Comparison of ENCODE assay signal across 21 cellular contexts in genomic region chr16:1005286-1005685, GRCh38. TPM values are rescaled to one million over a fixed set of nuclear protein-coding genes. Genes with fewer than 3 reads are reported as not detected.
DNase-seq lines count a peak whose midpoint lies in the region; ATAC-seq and TF ChIP-seq lines count a peak whose summit lies in the region.
"Had no signal": no experiment of that assay in that cellular context is flagged by ENCODE, and none has a peak within 500 bp of the region (broad histone marks: within the 10 kb centered on the region; RNA-seq: fewer than 3 reads in every experiment).

No MANE protein-coding gene starts in this region.

- no peak overlapping the region for H3K4me2 ChIP-seq in GM23338

- no peak for TF ChIP-seq CTCF in GM23338 (conservative IDR thresholded peaks at IDR 0.05; ENCODE audit: low read depth in 2 of 2)

- no peak for DNase-seq in activated naive CD4-positive, alpha-beta T cell treated with anti-CD3 and anti-CD28 coated beads, Interleukin-2, amount 10 ng/mL, durations not matched to agents 7 days and 5 days
- DNase-seq in activated naive CD4-positive, alpha-beta T cell (lab: John Stamatoyannopoulos, UW), result no peak
- no peak for DNase-seq in CD4-positive, alpha-beta memory T cell
- DNase-seq in GM23338 (ENCODE audit: low spot score), result no peak
- DNase-seq in naive thymus-derived CD8-positive, alpha-beta T cell, result no peak
- no peak for DNase-seq in stimulated activated naive CD4-positive, alpha-beta T cell (lab: John Stamatoyannopoulos, UW)
- DNase-seq in retina, result no peak
- DNase-seq: C1 segment of cervical spinal cord, Calu3, DMS79 treated with DMSO at 0.1 percent for 48 hours, GF-D8, H7, NCI-H1048, NCI-H1417, NCI-H1694, NCI-H2029 treated with DMSO at 0.1 percent for 48 hours, NCI-H2227 treated with DMSO at 0.1 percent for 48 hours, NCI-H526 treated with DMSO at 0.1 percent for 48 hours, Right ventricle myocardium superior, RPMI8226 had no signal

- CTCF ChIA-PET in activated naive CD4-positive, alpha-beta T cell treated with anti-CD3 and anti-CD28 coated beads, Interleukin-2, amount 10 ng/mL, durations not matched to agents 7 days and 5 days (lab: Charles Lee), result no interaction called here
- CTCF ChIA-PET in CD4-positive, alpha-beta memory T cell (lab: Charles Lee; ENCODE audit: partially characterized antibody), result interaction anchor here (2.1 kb wide), 1 partner anchor 51 kb away, joined by 7 read pairs; no protein-coding TSS in a partner anchor

- H3K4me3 Mint-ChIP-seq in activated naive CD4-positive, alpha-beta T cell treated with anti-CD3 and anti-CD28 coated beads, Interleukin-2, amount 10 ng/mL, durations not matched to agents 7 days and 5 days, result no peak overlapping the region
- peak overlapping the region in 5 of 8 donors; percentile 17 to 52 (median 33) for H3K4me3 Mint-ChIP-seq in CD4-positive, alpha-beta memory T cell
- no peak overlapping the region for H3K4me3 Mint-ChIP-seq in GM23338
- peak overlapping the region in 8 of 10 donors; percentile 4 to 52 (median 30) for H3K4me3 Mint-ChIP-seq in naive thymus-derived CD8-positive, alpha-beta T cell

- no peaks in the 10 kb centered on the region for H4K20me1 ChIP-seq in GM23338 (replicated peaks; ENCODE audit: insufficient read depth)

- no peak overlapping the region for H3K27ac ChIP-seq in CD4-positive, alpha-beta memory T cell (ENCODE audit: low read depth, low read length)
- H3K27ac ChIP-seq in GM23338 (ENCODE audit: low read depth), result no peak overlapping the region
- H3K27ac ChIP-seq: SJSA1 had no signal

- peaks cover 92% of the 10 kb centered on the region for H3K27me3 Mint-ChIP-seq in activated naive CD4-positive, alpha-beta T cell treated with anti-CD3 and anti-CD28 coated beads, Interleukin-2, amount 10 ng/mL, durations not matched to agents 7 days and 5 days
- peaks cover 0 to 2% of the 10 kb centered on the region in 2 donors for H3K27me3 Mint-ChIP-seq in CD4-positive, alpha-beta memory T cell
- peaks cover 2% of the 10 kb centered on the region for H3K27me3 Mint-ChIP-seq in GM23338 (ENCODE audit: insufficient read depth, low read depth, poor library complexity)
- H3K27me3 Mint-ChIP-seq in naive thymus-derived CD8-positive, alpha-beta T cell, result peaks cover 0 to 4% (median 0%) of the 10 kb centered on the region in 5 donors

- intact Hi-C loops in CD4-positive, alpha-beta memory T cell (cut with micrococcal nuclease), result no loop called here

- H3K9me3 Mint-ChIP-seq in activated naive CD4-positive, alpha-beta T cell treated with anti-CD3 and anti-CD28 coated beads, Interleukin-2, amount 10 ng/mL, durations not matched to agents 7 days and 5 days, result no peaks in the 10 kb centered on the region
- H3K9me3 Mint-ChIP-seq in CD4-positive, alpha-beta memory T cell, result peaks cover 0 to 1% (median 0%) of the 10 kb centered on the region in 8 donors
- H3K9me3 Mint-ChIP-seq in GM23338, result peaks cover 3% of the 10 kb centered on the region; the same call in 2 of the 3 replicates
- H3K9me3 Mint-ChIP-seq in naive thymus-derived CD8-positive, alpha-beta T cell, result no peaks in the 10 kb centered on the region

- no peak for ATAC-seq in GM23338
- no peak for ATAC-seq in naive thymus-derived CD8-positive, alpha-beta T cell

- peak overlapping the region; percentile 18; the same call in 1 of the 2 replicates for H2AFZ ChIP-seq in GM23338

- peaks cover 24% of the 10 kb centered on the region for H3K4me1 Mint-ChIP-seq in activated naive CD4-positive, alpha-beta T cell treated with anti-CD3 and anti-CD28 coated beads, Interleukin-2, amount 10 ng/mL, durations not matched to agents 7 days and 5 days
- peaks cover 9 to 40% (median 28%) of the 10 kb centered on the region in 4 donors for H3K4me1 Mint-ChIP-seq in CD4-positive, alpha-beta memory T cell
- H3K4me1 Mint-ChIP-seq in GM23338, result no peaks in the 10 kb centered on the region
- H3K4me1 Mint-ChIP-seq in naive thymus-derived CD8-positive, alpha-beta T cell, result peaks cover 22 to 54% (median 39%) of the 10 kb centered on the region in 4 donors

- no peak overlapping the region for H3K4me3 ChIP-seq in CD4-positive, alpha-beta memory T cell (ENCODE audit: low read length in 2 of 2)
- no peak overlapping the region for H3K4me3 ChIP-seq in GM23338
- H3K4me3 ChIP-seq: SJSA1 had no signal

- no peaks in the 10 kb centered on the region for H3K36me3 ChIP-seq in CD4-positive, alpha-beta memory T cell (ENCODE audit: insufficient read depth, low read length)
- no peaks in the 10 kb centered on the region for H3K36me3 ChIP-seq in GM23338 (ENCODE audit: insufficient read depth)
- H3K36me3 ChIP-seq: SJSA1 had no signal

- peaks cover 31% of the 10 kb centered on the region for H3K4me1 ChIP-seq in CD4-positive, alpha-beta memory T cell (ENCODE audit: insufficient read depth, low read length)
- H3K4me1 ChIP-seq in GM23338 (ENCODE audit: insufficient read depth), result no peaks in the 10 kb centered on the region

- peak overlapping the region; percentile 28 for H3K27ac Mint-ChIP-seq in activated naive CD4-positive, alpha-beta T cell treated with anti-CD3 and anti-CD28 coated beads, Interleukin-2, amount 10 ng/mL, durations not matched to agents 7 days and 5 days
- H3K27ac Mint-ChIP-seq in CD4-positive, alpha-beta memory T cell, result peak overlapping the region in 5 of 7 donors; percentile 13 to 63 (median 53)
- H3K27ac Mint-ChIP-seq in GM23338, result no peak overlapping the region
- peak overlapping the region in 7 of 10 donors; percentile 4 to 72 (median 56) for H3K27ac Mint-ChIP-seq in naive thymus-derived CD8-positive, alpha-beta T cell

- POLR2A ChIA-PET in CD4-positive, alpha-beta memory T cell (lab: Charles Lee; ENCODE audit: partially characterized antibody), result interaction anchor here (1.2 to 6.4 kb wide), 4 partner anchors 8 to 41 kb away, joined by 3 to 49 read pairs (median 21); partner anchors contain the start of gene SOX8
- POLR2A ChIA-PET in naive thymus-derived CD8-positive, alpha-beta T cell (lab: Charles Lee), result interaction anchor here (0.5 to 14.6 kb wide), 4 partner anchors 8 to 1441 kb away, joined by 4 to 171 read pairs (median 10); partner anchors contain the start of genes LMF1 and SOX8

- H3K36me3 Mint-ChIP-seq in activated naive CD4-positive, alpha-beta T cell treated with anti-CD3 and anti-CD28 coated beads, Interleukin-2, amount 10 ng/mL, durations not matched to agents 7 days and 5 days, result no peaks in the 10 kb centered on the region
- no peaks in the 10 kb centered on the region for H3K36me3 Mint-ChIP-seq in CD4-positive, alpha-beta memory T cell
- no peaks in the 10 kb centered on the region for H3K36me3 Mint-ChIP-seq in GM23338 (ENCODE audit: low read depth)
- no peaks in the 10 kb centered on the region for H3K36me3 Mint-ChIP-seq in naive thymus-derived CD8-positive, alpha-beta T cell

- no peaks in the 10 kb centered on the region for H3K79me2 ChIP-seq in GM23338 (replicated peaks; ENCODE audit: insufficient read depth)

- H3F3A ChIP-seq in GM23338 (replicated peaks; ENCODE audit: low read depth), result no peaks in the 10 kb centered on the region

- H3K27me3 ChIP-seq in CD4-positive, alpha-beta memory T cell (ENCODE audit: insufficient read depth, low read length), result no peaks in the 10 kb centered on the region
- no peaks in the 10 kb centered on the region for H3K27me3 ChIP-seq in GM23338 (ENCODE audit: insufficient read depth)

- H3K9me2 ChIP-seq in GM23338 (ENCODE audit: insufficient read depth), result no peaks in the 10 kb centered on the region

- H3K9me3 ChIP-seq in CD4-positive, alpha-beta memory T cell (ENCODE audit: control insufficient read depth in 1 of 2, low read length in 2 of 2), result no peaks in the 10 kb centered on the region

TF ChIP-seq in GM23338, 12 proteins besides CTCF, POLR2A, EP300 and RAD21 (continues in another document):
- TF ChIP-seq ZNF331 (CRISPR knock-in tag; IDR thresholded peaks at IDR 0.05; ENCODE audit: low read depth) (no peak), JUNB (IDR thresholded peaks at IDR 0.05; ENCODE audit: unreplicated experiment) (no peak), CREB1 (CRISPR knock-in tag; IDR thresholded peaks at IDR 0.05; ENCODE audit: low read depth) (no peak), NANOG (IDR thresholded peaks at IDR 0.05; ENCODE audit: borderline replicate concordance) (no peak), ZNF114 (CRISPR knock-in tag; IDR thresholded peaks at IDR 0.05) (no peak), EZH2 (IDR thresholded peaks at IDR 0.05; ENCODE audit: low read depth, unreplicated experiment) (no peak), POLR2AphosphoS5 (IDR thresholded peaks at IDR 0.05; ENCODE audit: low read depth) (no peak)

RNA-seq across cellular contexts. Expression of gene SOX8, which starts 23.7 kb away (rescaled TPM):
- 1 to 10 TPM; 3.1 to 3.4 TPM for total RNA-seq in CD4-positive, alpha-beta memory T cell
- polyA plus RNA-seq in CD4-positive, alpha-beta memory T cell, result 1 to 10 TPM in 1 of 2 donors, under 1 TPM in 1; 0.47 to 1.6 TPM
- 17.2 and 26.2 TPM in 2 replicates for total RNA-seq in GM23338 (2014; rRNA removed; shearing (Covaris generic))
- polyA plus RNA-seq in GM23338 (2016; fragmentation: Nextera tagmentation; extraction: Ambion mirVana), result 5.7 and 6.7 TPM in 2 replicates
- total RNA-seq in naive thymus-derived CD8-positive, alpha-beta T cell, result 1 to 10 TPM; 3.0 to 4.3 TPM
- 1 to 10 TPM; 1.3 to 5.1 (median 1.3) TPM for polyA plus RNA-seq in naive thymus-derived CD8-positive, alpha-beta T cell

RNA-seq across cellular contexts. Expression of gene LMF1, which starts 34.5 kb away (rescaled TPM):
- 10 to 100 TPM; 50.0 to 59.7 TPM for total RNA-seq in CD4-positive, alpha-beta memory T cell
- polyA plus RNA-seq in CD4-positive, alpha-beta memory T cell, result 10 to 100 TPM in 1 of 2 donors, 1 to 10 TPM in 1; 8.5 to 15.2 TPM
- 2.9 and 10.1 TPM in 2 replicates for total RNA-seq in GM23338 (2014; rRNA removed; shearing (Covaris generic))
- polyA plus RNA-seq in GM23338 (2016; fragmentation: Nextera tagmentation; extraction: Ambion mirVana), result 3.6 and 4.2 TPM in 2 replicates
- 10 to 100 TPM; 40.7 to 45.1 TPM for total RNA-seq in naive thymus-derived CD8-positive, alpha-beta T cell
- 10 to 100 TPM; 12.2 to 13.6 (median 12.9) TPM for polyA plus RNA-seq in naive thymus-derived CD8-positive, alpha-beta T cell

Comparison
In these comparisons a context has a peak if more than half of its experiments do, and no peak if none do; other contexts are left out.
1. H3K4me3 Mint-ChIP-seq: peak in CD4-positive, alpha-beta memory T cell (5 of 8) and naive thymus-derived CD8-positive, alpha-beta T cell (8 of 10); none in activated naive CD4-positive, alpha-beta T cell treated with anti-CD3 and anti-CD28 coated beads, Interleukin-2, amount 10 ng/mL, durations not matched to agents 7 days and 5 days (single experiment) and GM23338 (single experiment).